31 cellular contexts compared by ENCODE assay signal in the genomic region with DNA sequence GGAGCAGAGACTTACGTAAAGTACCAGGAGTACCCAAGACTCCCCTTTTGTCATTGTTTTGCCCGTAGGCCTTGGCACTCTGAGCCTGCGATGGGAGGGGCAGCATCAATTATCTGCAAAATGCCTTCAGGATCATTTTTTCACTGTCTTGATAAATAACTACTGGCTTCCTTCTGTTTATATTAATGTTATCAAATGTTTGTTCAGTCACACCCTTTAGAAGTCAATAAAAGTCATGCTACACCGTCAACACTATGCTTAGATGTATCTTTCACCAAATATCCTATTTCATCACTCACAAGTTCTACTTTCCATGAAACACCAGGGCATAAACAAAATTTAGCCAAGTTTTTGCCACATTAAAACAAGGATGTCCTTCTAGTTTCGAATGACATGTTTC.
"Had no signal": no experiment of that assay in that cellular context is flagged by ENCODE, and none has a peak within 500 bp of the region (broad histone marks: within the 10 kb centered on the region; RNA-seq: fewer than 3 reads in every experiment).

No MANE protein-coding gene starts in this region.

- H3K27me3 ChIP-seq: adrenal gland, body of pancreas, brain microvascular endothelial cell, breast epithelium had no signal

- H3K4me3 ChIP-seq: adrenal gland, body of pancreas, breast epithelium had no signal

- H3K36me3 ChIP-seq: adrenal gland, brain microvascular endothelial cell, breast epithelium had no signal

- H3K27ac ChIP-seq: adrenal gland, body of pancreas, brain microvascular endothelial cell, breast epithelium, VCaP had no signal

- DNase-seq: activated B cell treated with CpG ODN at 0.5 μM for 24 hours; activated CD4-positive, alpha-beta memory T cell treated with anti-CD3 and anti-CD28 coated beads for 36 hours; activated CD4-positive, alpha-beta T cell treated with anti-CD3 and anti-CD28 coated beads for 4 hours; activated CD4-positive, alpha-beta T cell treated with anti-CD3 and anti-CD28 coated beads, Interleukin-2, amount 10 ng/mL, durations not matched to agents 24 days and 14 days; activated CD4-positive, alpha-beta T cell treated with anti-CD3 and anti-CD28 coated beads, Interleukin-2, amount 50 U/mL, for 1 hour; activated CD4-positive, alpha-beta T cell treated with anti-CD3 and anti-CD28 coated beads, Interleukin-2, amount 50 U/mL, for 4 hours; activated CD4-positive, CD25-positive, alpha-beta regulatory T cell treated with anti-CD3 and anti-CD28 coated beads, Interleukin-2, amount 50 U/mL, for 72 hours; activated CD8-positive, alpha-beta memory T cell treated with anti-CD3 and anti-CD28 coated beads, Interleukin-2, amount 50 U/mL, for 4 hours; activated CD8-positive, alpha-beta T cell treated with anti-CD3 and anti-CD28 coated beads for 36 hours; activated effector memory CD4-positive, alpha-beta T cell treated with anti-CD3 and anti-CD28 coated beads, Interleukin-2, amount 50 U/mL, for 16 hours; activated gamma-delta T cell treated with Interleukin-2 at 50 U/mL for 16 hours; activated naive CD4-positive, alpha-beta T cell; activated naive CD4-positive, alpha-beta T cell treated with anti-CD3 and anti-CD28 coated beads for 36 hours; activated naive CD4-positive, alpha-beta T cell treated with anti-CD3 and anti-CD28 coated beads, Interleukin-2, amount 50 U/mL, for 16 hours; activated naive CD8-positive, alpha-beta T cell treated with anti-CD3 and anti-CD28 coated beads for 36 hours; activated T-cell treated with anti-CD3 and anti-CD28 coated beads for 4 hours; activated T-cell treated with anti-CD3 and anti-CD28 coated beads, Interleukin-2, amount 50 U/mL, for 1 hour; activated T-cell treated with anti-CD3 and anti-CD28 coated beads, Interleukin-2, amount 50 U/mL, for 4 hours; activated T-cell treated with anti-CD3 and anti-CD28 coated beads, Interleukin-2, amount 50 U/mL, for 72 hours; adrenal gland; amniotic stem cell; aorta; body of pancreas; brain microvascular endothelial cell; central memory CD4-positive, alpha-beta T cell; T-helper 2 cell; T-helper 9 cell had no signal

- H3K9me3 ChIP-seq: adrenal gland, body of pancreas had no signal

- H3K4me1 ChIP-seq: adrenal gland, body of pancreas, breast epithelium had no signal

- ATAC-seq: activated CD8-positive, alpha-beta T cell treated with anti-CD3 and anti-CD28 coated beads for 36 hours; activated naive CD4-positive, alpha-beta T cell treated with anti-CD3 and anti-CD28 coated beads, Interleukin-2, amount 50 U/mL, for 72 hours; activated T-cell treated with anti-CD3 and anti-CD28 coated beads, Interleukin-2, amount 50 U/mL, for 4 hours; activated T-cell treated with anti-CD3 and anti-CD28 coated beads, Interleukin-2, amount 50 U/mL, for 72 hours; activated T-helper 17 cell treated with anti-CD3 and anti-CD28 coated beads, Interleukin-2, amount 50 U/mL, for 72 hours; body of pancreas had no signal
